8 cellular contexts compared by ENCODE assay signal in the genomic region with DNA sequence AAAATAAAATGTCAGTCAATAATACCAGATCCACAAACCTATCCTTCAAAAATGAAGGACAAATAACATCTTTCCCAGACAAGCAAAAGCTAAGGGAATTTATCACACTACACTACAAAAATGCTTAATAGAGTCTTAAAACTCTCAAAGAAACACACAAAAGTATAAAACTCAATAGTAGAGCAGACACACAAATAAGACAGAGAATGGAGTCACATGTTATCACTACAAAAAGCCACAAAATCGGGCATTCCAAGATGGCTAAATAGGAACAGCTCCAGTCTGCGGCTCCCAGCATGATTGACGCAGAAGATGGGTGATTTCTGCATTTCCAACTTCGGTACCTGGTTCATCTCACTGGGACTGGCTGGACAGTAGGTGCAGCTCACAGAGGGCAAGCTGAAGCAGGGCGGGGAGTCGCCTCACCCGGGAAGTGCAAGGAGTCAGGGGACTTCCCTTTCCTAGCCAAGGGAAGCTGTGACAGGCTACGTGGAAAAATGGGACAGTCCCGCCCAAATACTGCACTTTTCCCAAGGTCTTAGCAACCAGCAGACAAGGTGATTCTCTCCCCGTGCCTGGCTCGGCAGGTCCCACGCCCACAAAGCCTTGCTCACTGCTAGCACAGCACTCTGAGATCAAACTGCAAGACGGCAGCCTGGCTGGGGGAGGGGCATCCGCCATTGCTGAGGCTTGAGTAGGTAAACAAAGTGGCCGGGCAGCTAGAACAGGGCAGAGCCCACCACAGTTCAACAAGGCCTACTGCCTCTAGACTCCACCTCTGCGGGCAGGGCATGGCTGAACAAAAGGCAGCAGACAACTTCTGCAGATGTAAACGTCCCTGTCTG. TPM values are rescaled to one million over a fixed set of nuclear protein-coding genes. Genes with fewer than 3 reads are reported as not detected.
DNase-seq lines count a peak whose midpoint lies in the region; ATAC-seq and TF ChIP-seq lines count a peak whose summit lies in the region.

No MANE protein-coding gene starts in this region.

- H3K79me2 ChIP-seq in OCI-LY7 (ENCODE audit: insufficient read depth, low read depth, low read length), result no peaks in the 10 kb centered on the region
- peaks cover 17% of the 10 kb centered on the region for H3K79me2 ChIP-seq in MM.1S (ENCODE audit: low read length)

- peak overlapping the region; percentile 73 for H3K27ac ChIP-seq in Panc1 (ENCODE audit: low read length)
- peak overlapping the region; percentile 63 for H3K27ac ChIP-seq in naive thymus-derived CD4-positive, alpha-beta T cell (ENCODE audit: low read depth, low read length)
- H3K27ac ChIP-seq in OCI-LY7 (ENCODE audit: low read depth, low read length, poor library complexity, severe bottlenecking), result no peak overlapping the region
- no peak overlapping the region for H3K27ac ChIP-seq in MM.1S (ENCODE audit: low read length)

- ATAC-seq in Panc1, result peak; percentile 80
- ATAC-seq in naive thymus-derived CD4-positive, alpha-beta T cell, result peak; percentile 67
- no peak for ATAC-seq in GM19324 (IDR thresholded peaks at IDR 0.05; ENCODE audit: low FRiP score, unreplicated experiment)

- peak overlapping the region; percentile 33 for H3K4me3 ChIP-seq in H7 (ENCODE audit: insufficient read depth, low read depth, low read length)
- peak overlapping the region; percentile 37 to 56 for H3K4me3 ChIP-seq in Panc1 (ENCODE audit: low read depth in 2 of 2, low read length in 2 of 2)
- no peak overlapping the region for H3K4me3 ChIP-seq in naive thymus-derived CD4-positive, alpha-beta T cell (ENCODE audit: low read length)
- H3K4me3 ChIP-seq in OCI-LY7 (ENCODE audit: low read depth, low read length, poor library complexity, severe bottlenecking), result no peak overlapping the region
- H3K4me3 ChIP-seq in MM.1S (ENCODE audit: low read length), result no peak overlapping the region

- H3K9me2 ChIP-seq in OCI-LY7 (ENCODE audit: insufficient read depth, low read length) (no peaks in the 10 kb centered on the region), MM.1S (replicated peaks; ENCODE audit: insufficient read depth, low read length) (no peaks in the 10 kb centered on the region)

- H3K4me1 ChIP-seq in Panc1 (ENCODE audit: control insufficient read depth, insufficient read depth, low read length) (peaks cover 6% of the 10 kb centered on the region; the same call in 1 of the 2 replicates), OCI-LY7 (ENCODE audit: insufficient read depth, low read length, poor library complexity, severe bottlenecking) (no peaks in the 10 kb centered on the region), MM.1S (ENCODE audit: low read length) (no peaks in the 10 kb centered on the region)
- peaks cover 3 to 17% of the 10 kb centered on the region in 2 donors for H3K4me1 ChIP-seq in naive thymus-derived CD4-positive, alpha-beta T cell (ENCODE audit: control insufficient read depth in 2 of 2, insufficient read depth in 2 of 2, low read length in 2 of 2)

- in situ Hi-C loops in Panc1 (cut with HindIII; ENCODE audit: low pct_unique_long_range_greater_than_20kb, low sequenced_read_pairs), result no loop called here

- DNase-seq in H7 (no peak), Panc1 (ENCODE audit: low read depth, low spot score) (no peak), ecto neural progenitor cell (ENCODE audit: low spot score) (peak; percentile 67), OCI-LY7 (ENCODE audit: low spot score) (no peak), MM.1S (no peak), NOMO-1 treated with dmso at 0.1 percent for 144 hours (lab: John Stamatoyannopoulos, UW; ENCODE audit: unreplicated experiment) (no peak)
- DNase-seq in naive thymus-derived CD4-positive, alpha-beta T cell, result peak in 8 of 9 donors; percentile 38 to 82 (median 58)

- no peaks in the 10 kb centered on the region for H3K27me3 Mint-ChIP-seq in naive thymus-derived CD4-positive, alpha-beta T cell

- peak overlapping the region in 8 of 9 donors; percentile 52 to 96 (median 89) for H3K27ac Mint-ChIP-seq in naive thymus-derived CD4-positive, alpha-beta T cell

- H3K27me3 ChIP-seq in H7 (ENCODE audit: control insufficient read depth, insufficient read depth, low read length) (no peaks in the 10 kb centered on the region), Panc1 (ENCODE audit: control insufficient read depth, insufficient read depth, low read length) (no peaks in the 10 kb centered on the region), MM.1S (replicated peaks; ENCODE audit: insufficient read depth, low read length) (no peaks in the 10 kb centered on the region)
- no peaks in the 10 kb centered on the region for H3K27me3 ChIP-seq in naive thymus-derived CD4-positive, alpha-beta T cell (ENCODE audit: control insufficient read depth in 2 of 2, insufficient read depth in 2 of 2, low read length in 2 of 2)

- H3K9me3 Mint-ChIP-seq in naive thymus-derived CD4-positive, alpha-beta T cell, result peaks cover 1 to 21% (median 7%) of the 10 kb centered on the region in 11 donors

- H4K20me1 ChIP-seq in OCI-LY7 (ENCODE audit: insufficient read depth, low read length) (no peaks in the 10 kb centered on the region), MM.1S (ENCODE audit: insufficient read depth, low read length) (no peaks in the 10 kb centered on the region)

- H2AFZ ChIP-seq in OCI-LY7 (ENCODE audit: low read length), result no peak overlapping the region
- no peak overlapping the region for H2AFZ ChIP-seq in MM.1S (ENCODE audit: low read length)

- no peak overlapping the region for H3K9ac ChIP-seq in MM.1S (ENCODE audit: low read length)

- CTCF ChIA-PET in Panc1 (lab: Charles Lee), result no interaction called here
- CTCF ChIA-PET in naive thymus-derived CD4-positive, alpha-beta T cell (lab: Charles Lee), result interaction anchor here (0.6 to 0.8 kb wide), 3 partner anchors 41 to 53 kb away, joined by 3 read pairs; no protein-coding TSS in a partner anchor
- CTCF ChIA-PET in OCI-LY7 (lab: Charles Lee; ENCODE audit: unreplicated experiment), result no interaction called here

- H3K4me1 Mint-ChIP-seq in naive thymus-derived CD4-positive, alpha-beta T cell, result peaks cover 38 to 81% (median 72%) of the 10 kb centered on the region in 7 donors

- intact Hi-C loops in Panc1 (cut with micrococcal nuclease; ENCODE audit: unreplicated experiment) (no loop called here), OCI-LY7 (cut with micrococcal nuclease; ENCODE audit: unreplicated experiment) (no loop called here)
- intact Hi-C loops in naive thymus-derived CD4-positive, alpha-beta T cell (cut with micrococcal nuclease), result loop anchor here in 1 of 2 donors (1.0 to 10.0 kb wide), 7 partner anchors 20 to 108 kb away; a partner anchor contains a TSS

- peaks cover 4 to 60% (median 37%) of the 10 kb centered on the region in 5 donors for H3K36me3 Mint-ChIP-seq in naive thymus-derived CD4-positive, alpha-beta T cell

- H3K4me2 ChIP-seq in OCI-LY7 (ENCODE audit: low read length) (no peak overlapping the region), MM.1S (ENCODE audit: low read depth, low read length) (no peak overlapping the region)

- no peaks in the 10 kb centered on the region for H3K9me3 ChIP-seq in Panc1 (ENCODE audit: control insufficient read depth, insufficient read depth, low read depth, low read length)
- no peaks in the 10 kb centered on the region for H3K9me3 ChIP-seq in naive thymus-derived CD4-positive, alpha-beta T cell (ENCODE audit: control insufficient read depth in 2 of 3, low read length in 3 of 3)
- no peaks in the 10 kb centered on the region for H3K9me3 ChIP-seq in OCI-LY7 (ENCODE audit: low read length)
- no peaks in the 10 kb centered on the region for H3K9me3 ChIP-seq in MM.1S (replicated peaks; ENCODE audit: insufficient read depth, low read length)

- BruUV-seq in Panc1 (replicated peaks; lab: Mats Ljungman, UMichigan), result no TSS peak
- BruUV-seq in OCI-LY7 (replicated peaks; lab: Mats Ljungman, UMichigan), result no TSS peak

- H3F3A ChIP-seq in MM.1S (ENCODE audit: insufficient read depth, low read length), result no peaks in the 10 kb centered on the region

- TF ChIP-seq CTCF in Panc1 (IDR thresholded peaks at IDR 0.05) (no peak), OCI-LY7 (conservative IDR thresholded peaks at IDR 0.05; ENCODE audit: low read length) (no peak), MM.1S (IDR thresholded peaks at IDR 0.05; ENCODE audit: low read length) (no peak)

- H3K4me3 Mint-ChIP-seq in naive thymus-derived CD4-positive, alpha-beta T cell, result peak overlapping the region in 8 of 10 donors; percentile 4 to 86 (median 76)

- H3K36me3 ChIP-seq in H7 (replicated peaks; ENCODE audit: control insufficient read depth, insufficient read depth, low read length), result no peaks in the 10 kb centered on the region
- H3K36me3 ChIP-seq in Panc1 (ENCODE audit: control insufficient read depth, insufficient read depth, low read length), result no peaks in the 10 kb centered on the region
- no peaks in the 10 kb centered on the region for H3K36me3 ChIP-seq in naive thymus-derived CD4-positive, alpha-beta T cell (ENCODE audit: control insufficient read depth in 2 of 3, insufficient read depth in 3 of 3, low read length in 3 of 3)
- H3K36me3 ChIP-seq in OCI-LY7 (ENCODE audit: insufficient read depth, low read length), result no peaks in the 10 kb centered on the region
- no peaks in the 10 kb centered on the region for H3K36me3 ChIP-seq in MM.1S (replicated peaks; ENCODE audit: insufficient read depth, low read length)

- POLR2A ChIA-PET in Panc1 (lab: Charles Lee), result no interaction called here
- POLR2A ChIA-PET in naive thymus-derived CD4-positive, alpha-beta T cell (lab: Charles Lee), result interaction anchor here (0.6 to 2.0 kb wide), 5 partner anchors 30 to 107 kb away, joined by 3 to 7 read pairs (median 5); a partner anchor contains a TSS
- POLR2A ChIA-PET in OCI-LY7 (lab: Charles Lee), result no interaction called here

RNA-seq across cellular contexts. Expression of a gene that starts 46.3 kb away (rescaled TPM):
- total RNA-seq in H7 (2014; rRNA removed; shearing (Covaris generic)), result 11.6 and 21.5 TPM in 2 replicates
- total RNA-seq in Panc1 (2021; ENCODE audit: unreplicated experiment) (10.1 TPM), OCI-LY7 (2022) (18.0 and 19.5 TPM in 2 replicates)
- polyA plus RNA-seq in Panc1 (2012; ENCODE audit: insufficient read length), result 3.8 TPM
- total RNA-seq in naive thymus-derived CD4-positive, alpha-beta T cell, result 10 to 100 TPM; 28.8 to 79.0 (median 49.5) TPM
- 10 to 100 TPM; 14.0 TPM for polyA plus RNA-seq in naive thymus-derived CD4-positive, alpha-beta T cell
- total RNA-seq in OCI-LY7 (2014; rRNA removed; shearing (Covaris generic)), result 13.6 and 17.7 TPM in 2 replicates

Comparison
In these comparisons a context has a peak if more than half of its experiments do, and no peak if none do; other contexts are left out.
1. DNase-seq: peak in ecto neural progenitor cell (single experiment) and naive thymus-derived CD4-positive, alpha-beta T cell (8 of 9); none in H7 (single experiment), Panc1 (single experiment), OCI-LY7 (single experiment), MM.1S (single experiment) and NOMO-1 treated with dmso at 0.1 percent for 144 hours (single experiment).
2. H3K4me3 ChIP-seq: peak in H7 (single experiment) and Panc1 (2 of 2); none in naive thymus-derived CD4-positive, alpha-beta T cell (single experiment), OCI-LY7 (single experiment) and MM.1S (single experiment).
3. H3K27ac ChIP-seq: peak in Panc1 (single experiment) and naive thymus-derived CD4-positive, alpha-beta T cell (single experiment); none in OCI-LY7 (single experiment) and MM.1S (single experiment).